8 cellular contexts compared by ENCODE assay signal in genomic region chr4:118849867-118850812, GRCh38. TPM values are rescaled to one million over a fixed set of nuclear protein-coding genes. Genes with fewer than 3 reads are reported as not detected.
A peak's percentile ranks its signal among the peaks of the same experiment; 100 is the strongest.
DNase-seq lines count a peak whose midpoint lies in the region; ATAC-seq and TF ChIP-seq lines count a peak whose summit lies in the region.

No MANE protein-coding gene starts in this region.

- ATAC-seq in HG02798 (IDR thresholded peaks at IDR 0.05; ENCODE audit: poor library complexity, unreplicated experiment) = peak; percentile 89

- H3K27ac ChIP-seq in adrenal gland (no peak overlapping the region), thyroid gland (no peak overlapping the region)

- TF ChIP-seq CTCF in adrenal gland (IDR thresholded peaks at IDR 0.05) (no peak), thyroid gland (IDR thresholded peaks at IDR 0.05) (no peak)

- H3K9me3 ChIP-seq in NT2/D1 (ENCODE audit: insufficient read depth, low read length) (no peaks in the 10 kb centered on the region), adrenal gland (replicated peaks in 1 of 3) (no peaks in the 10 kb centered on the region), thyroid gland (no peaks in the 10 kb centered on the region)

- 30 to 39% (median 35%) methylated on average over 7 of the region's 7 CpGs for WGBS in adrenal gland, 4 donors
- WGBS in thyroid gland, 2 donors = 37 to 42% methylated on average over 7 of the region's 7 CpGs

- no peak for TF ChIP-seq POLR2A in adrenal gland (IDR thresholded peaks at IDR 0.05)
- no peak for TF ChIP-seq POLR2A in thyroid gland (IDR thresholded peaks at IDR 0.05)

- no peak overlapping the region for H3K9ac ChIP-seq in NT2/D1 (ENCODE audit: insufficient read length, low read depth)

- no peaks in the 10 kb centered on the region for H3K36me3 ChIP-seq in NT2/D1 (ENCODE audit: insufficient read depth, insufficient read length, low read length)
- H3K36me3 ChIP-seq in adrenal gland (replicated peaks in 1 of 2) = no peaks in the 10 kb centered on the region
- no peaks in the 10 kb centered on the region for H3K36me3 ChIP-seq in thyroid gland

- H3K4me3 ChIP-seq in NT2/D1 (ENCODE audit: insufficient read length, low read depth) (no peak overlapping the region), adrenal gland (peak overlapping the region in 3 of 4 donors; percentile 7 to 64 (median 19)), thyroid gland (replicated peaks in 1 of 3) (peak overlapping the region; percentile 13 to 51 (median 22))

- H3K4me1 ChIP-seq in NT2/D1 (ENCODE audit: insufficient read depth, insufficient read length) = no peaks in the 10 kb centered on the region
- H3K4me1 ChIP-seq in adrenal gland (replicated peaks in 1 of 2) = peaks cover 0 to 4% of the 10 kb centered on the region in 2 donors
- peaks cover 0 to 3% of the 10 kb centered on the region in 2 donors for H3K4me1 ChIP-seq in thyroid gland

- DNase-seq in activated gamma-delta T cell treated with Interleukin-2 at 50 U/mL for 16 hours (peak; percentile 39), activated gamma-delta T cell (lab: John Stamatoyannopoulos, UW) (no peak), NT2/D1 (ENCODE audit: low read depth, low spot score) (peak; percentile 63), adrenal gland (no peak), kidney glomerular epithelial cell (lab: John Stamatoyannopoulos, UW) (peak; percentile 39), thyroid gland (peak; percentile 13 to 27), T1000 (lab: John Stamatoyannopoulos, UW) (no peak)

- H3K27me3 ChIP-seq in NT2/D1 (ENCODE audit: insufficient read depth, insufficient read length) (no peaks in the 10 kb centered on the region), adrenal gland (no peaks in the 10 kb centered on the region), thyroid gland (no peaks in the 10 kb centered on the region)

- intact Hi-C loops in adrenal gland (cut with DNase I) (no loop called here), thyroid gland (cut with DNase I) (no loop called here)

RNA-seq across cellular contexts. Expression of gene SEC24D, which starts 14.2 kb away (rescaled TPM):
- total RNA-seq in adrenal gland = 10 to 100 TPM; 25.5 to 76.7 (median 35.3) TPM
- 10 to 100 TPM in 1 of 3 donors, 1 to 10 TPM in 2; 5.3 to 93.6 (median 7.2) TPM for polyA plus RNA-seq in adrenal gland
- 100 to 1,000 TPM in 1 of 4 donors, 10 to 100 TPM in 3; 56.3 to 120 (median 80.4) TPM for total RNA-seq in thyroid gland

RNA-seq across cellular contexts. Expression of gene SYNPO2, which starts 38.5 kb away (rescaled TPM):
- total RNA-seq in adrenal gland (10 to 100 TPM; 15.4 to 49.0 (median 29.9) TPM), thyroid gland (10 to 100 TPM; 11.4 to 37.8 (median 23.8) TPM)
- 10 to 100 TPM in 2 of 3 donors, 1 to 10 TPM in 1; 8.5 to 15.0 (median 12.1) TPM for polyA plus RNA-seq in adrenal gland

Comparison
In these comparisons a context has a peak if more than half of its experiments do, and no peak if none do; other contexts are left out.
1. DNase-seq: peak in activated gamma-delta T cell treated with Interleukin-2 at 50 U/mL for 16 hours (single experiment), NT2/D1 (single experiment), kidney glomerular epithelial cell (single experiment) and thyroid gland (2 of 2); none in activated gamma-delta T cell (single experiment), adrenal gland (0 of 7) and T1000 (single experiment).